14 cellular contexts compared by ENCODE assay signal in genomic region chr1:24715658-24716057, GRCh38.
"Had no signal": no experiment of that assay in that cellular context is flagged by ENCODE, and none has a peak within 500 bp of the region (broad histone marks: within the 10 kb centered on the region; RNA-seq: fewer than 3 reads in every experiment).

No MANE protein-coding gene starts in this region.

- H3K4me1 Mint-ChIP-seq: activated naive CD4-positive, alpha-beta T cell treated with anti-CD3 and anti-CD28 coated beads, Interleukin-2, amount 10 ng/mL, durations not matched to agents 7 days and 5 days; memory B cell; nephron progenitor cell; T-cell had no signal

- H3K4me1 ChIP-seq: psoas muscle, uterus had no signal

- H3K27me3 Mint-ChIP-seq: activated CD4-positive, alpha-beta memory T cell treated with anti-CD3 and anti-CD28 coated beads, Interleukin-2, amount 10 ng/mL, durations not matched to agents 7 days and 5 days; memory B cell; stimulated activated naive CD8-positive, alpha-beta T cell treated with anti-CD3 and anti-CD28 coated beads, Interleukin-15, amount 100 ng/mL, for 72 hours; T-cell had no signal

- H3K4me3 ChIP-seq: left lung, psoas muscle, sigmoid colon, thyroid gland, uterus had no signal

- DNase-seq: activated CD4-positive, alpha-beta memory T cell treated with anti-CD3 and anti-CD28 coated beads, Interleukin-2, amount 10 ng/mL, durations not matched to agents 7 days and 5 days; activated CD4-positive, alpha-beta T cell treated with anti-CD3 and anti-CD28 coated beads for 1 hour; activated naive CD4-positive, alpha-beta T cell treated with anti-CD3 and anti-CD28 coated beads, Interleukin-2, amount 10 ng/mL, durations not matched to agents 7 days and 5 days; islet precursor cell; left lung; nephron progenitor cell; psoas muscle; stimulated activated naive CD8-positive, alpha-beta T cell treated with anti-CD3 and anti-CD28 coated beads, Interleukin-15, amount 100 ng/mL, for 72 hours; T-cell; T1000; thyroid gland; uterus had no signal

- H3K9me3 Mint-ChIP-seq: activated CD4-positive, alpha-beta memory T cell treated with anti-CD3 and anti-CD28 coated beads, Interleukin-2, amount 10 ng/mL, durations not matched to agents 7 days and 5 days; activated naive CD4-positive, alpha-beta T cell treated with anti-CD3 and anti-CD28 coated beads, Interleukin-2, amount 10 ng/mL, durations not matched to agents 7 days and 5 days; memory B cell; stimulated activated naive CD8-positive, alpha-beta T cell treated with anti-CD3 and anti-CD28 coated beads, Interleukin-15, amount 100 ng/mL, for 72 hours; T-cell had no signal

- H3K36me3 ChIP-seq: left lung, sigmoid colon, thyroid gland, uterus had no signal

- ATAC-seq: left lung, psoas muscle, T-cell had no signal

- H3K36me3 Mint-ChIP-seq: activated naive CD4-positive, alpha-beta T cell treated with anti-CD3 and anti-CD28 coated beads, Interleukin-2, amount 10 ng/mL, durations not matched to agents 7 days and 5 days; memory B cell; T-cell had no signal

- H3K4me3 Mint-ChIP-seq: activated CD4-positive, alpha-beta memory T cell treated with anti-CD3 and anti-CD28 coated beads, Interleukin-2, amount 10 ng/mL, durations not matched to agents 7 days and 5 days; activated naive CD4-positive, alpha-beta T cell treated with anti-CD3 and anti-CD28 coated beads, Interleukin-2, amount 10 ng/mL, durations not matched to agents 7 days and 5 days; memory B cell; nephron progenitor cell; stimulated activated naive CD8-positive, alpha-beta T cell treated with anti-CD3 and anti-CD28 coated beads, Interleukin-15, amount 100 ng/mL, for 72 hours; T-cell had no signal

- H3K27ac Mint-ChIP-seq: activated CD4-positive, alpha-beta memory T cell treated with anti-CD3 and anti-CD28 coated beads, Interleukin-2, amount 10 ng/mL, durations not matched to agents 7 days and 5 days; activated naive CD4-positive, alpha-beta T cell treated with anti-CD3 and anti-CD28 coated beads, Interleukin-2, amount 10 ng/mL, durations not matched to agents 7 days and 5 days; memory B cell; nephron progenitor cell; stimulated activated naive CD8-positive, alpha-beta T cell treated with anti-CD3 and anti-CD28 coated beads, Interleukin-15, amount 100 ng/mL, for 72 hours; T-cell had no signal

- H3K27ac ChIP-seq: left lung, psoas muscle, thyroid gland, uterus had no signal

- H3K27me3 ChIP-seq: left lung, sigmoid colon, thyroid gland, uterus had no signal

- H3K9me3 ChIP-seq: left lung, psoas muscle, sigmoid colon, thyroid gland, uterus had no signal
